Comparison of ENCODE assay signal across 8 cellular contexts in the genomic region with DNA sequence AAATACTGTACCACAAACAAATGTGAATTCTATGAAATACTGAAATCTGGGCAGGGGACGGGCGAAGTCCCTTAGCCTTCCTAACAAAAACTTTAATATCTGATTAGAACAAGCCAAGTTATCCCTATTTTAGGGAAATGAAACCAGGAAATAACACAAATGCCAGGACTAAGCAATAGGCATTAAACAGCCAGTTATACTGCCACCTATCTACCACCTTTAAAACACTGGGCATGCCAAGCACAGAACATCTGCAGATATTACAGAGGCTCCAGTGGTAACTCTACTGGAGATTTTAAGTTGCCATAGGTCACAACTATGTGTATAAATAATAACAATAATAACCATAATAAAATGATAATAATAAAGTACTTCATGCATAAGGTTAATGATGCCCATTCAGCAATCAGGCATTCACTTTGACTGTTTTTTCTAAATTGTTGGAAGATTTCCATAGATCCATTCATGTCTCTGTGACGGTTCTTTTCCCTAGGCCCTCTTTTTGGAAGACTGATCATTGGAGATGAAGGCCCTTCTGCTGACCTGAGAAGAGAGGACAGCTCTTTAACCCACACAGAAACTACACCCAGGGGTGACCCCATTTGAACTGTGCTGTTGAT.
DNase-seq lines count a peak whose midpoint lies in the region; ATAC-seq and TF ChIP-seq lines count a peak whose summit lies in the region.

No MANE protein-coding gene starts in this region.

- intact Hi-C loops in colonic mucosa (cut with DNase I), result no loop called here

- no peak overlapping the region for H3K27ac ChIP-seq in coronary artery
- no peak overlapping the region for H3K27ac ChIP-seq in colonic mucosa

- no peak for ATAC-seq in GM18505 (IDR thresholded peaks at IDR 0.05; ENCODE audit: unreplicated experiment)
- no peak for ATAC-seq in HG03469 (IDR thresholded peaks at IDR 0.05; ENCODE audit: unreplicated experiment)

- no peak overlapping the region for H3K9ac ChIP-seq in colonic mucosa (ENCODE audit: low read depth in 2 of 2, low read length in 2 of 2)

- TF ChIP-seq POLR2A in GM18505 (IDR thresholded peaks at IDR 0.05; ENCODE audit: borderline replicate concordance, extremely low read depth, insufficient read depth, insufficient read length), result no peak

- CTCF ChIA-PET in GM10248 (lab: Yijun Ruan, JAX), result no interaction called here

- peak; percentile 9 for DNase-seq in GM10248 (ENCODE audit: extremely low spot score)
- peak; percentile 52 for DNase-seq in NAMALWA (ENCODE audit: low spot score)
- no peak for DNase-seq in coronary artery (ENCODE audit: low spot score)
- DNase-seq in pons (ENCODE audit: low spot score), result peak; percentile 72
- DNase-seq in NCI-H187 treated with DMSO at 0.1 percent for 48 hours (lab: John Stamatoyannopoulos, UW), result no peak
- DNase-seq in colonic mucosa, result no peak

- POLR2A ChIA-PET in GM10248 (lab: Yijun Ruan, JAX), result no interaction called here

- no peaks in the 10 kb centered on the region for H3K36me3 ChIP-seq in colonic mucosa

- H3K4me3 ChIP-seq in coronary artery (no peak overlapping the region), colonic mucosa (no peak overlapping the region)

- H3K4me1 ChIP-seq in colonic mucosa, result no peaks in the 10 kb centered on the region

- no peak for TF ChIP-seq CTCF in GM10248 (IDR thresholded peaks at IDR 0.05; ENCODE audit: control extremely low read depth, extremely low read depth, low read depth, missing control alignments)
- TF ChIP-seq CTCF in coronary artery (IDR thresholded peaks at IDR 0.05), result peak; percentile 51
- TF ChIP-seq CTCF in colonic mucosa (IDR thresholded peaks at IDR 0.05), result no peak

- no peaks in the 10 kb centered on the region for H3K9me3 ChIP-seq in colonic mucosa

- no peaks in the 10 kb centered on the region for H3K27me3 ChIP-seq in colonic mucosa

Comparison
In these comparisons a context has a peak if more than half of its experiments do, and no peak if none do; other contexts are left out.
1. DNase-seq: peak in GM10248 (single experiment), NAMALWA (single experiment) and pons (single experiment); none in coronary artery (single experiment), NCI-H187 treated with DMSO at 0.1 percent for 48 hours (single experiment) and colonic mucosa (single experiment).